In genomic region chr17:35519442-35519841, GRCh38 we compare ENCODE assay signal across 15 cellular contexts. TPM values are rescaled to one million over a fixed set of nuclear protein-coding genes. Genes with fewer than 3 reads are reported as not detected.
DNase-seq lines count a peak whose midpoint lies in the region; ATAC-seq and TF ChIP-seq lines count a peak whose summit lies in the region.
"Had no signal": no experiment of that assay in that cellular context is flagged by ENCODE, and none has a peak within 500 bp of the region (broad histone marks: within the 10 kb centered on the region; RNA-seq: fewer than 3 reads in every experiment).

No MANE protein-coding gene starts in this region.

- H3K9me3 ChIP-seq in mammary epithelial cell (replicated peaks; ENCODE audit: insufficient read depth, low read length) = peaks cover 2% of the 10 kb centered on the region
- H3K9me3 ChIP-seq: ovary had no signal

- no peak overlapping the region for H3K4me3 ChIP-seq in mammary epithelial cell (replicated peaks in 1 of 3; ENCODE audit: insufficient read depth in 1 of 3, low read depth in 2 of 3, low read length in 3 of 3)
- H3K4me3 ChIP-seq: ovary had no signal

- H3K4me1 Mint-ChIP-seq in activated naive CD4-positive, alpha-beta T cell treated with anti-CD3 and anti-CD28 coated beads, Interleukin-2, amount 50 U/mL, for 24 hours = peaks cover 99% of the 10 kb centered on the region
- H3K4me1 Mint-ChIP-seq in natural killer cell treated with Interleukin-12 subunit alpha and Interleukin-12 subunit beta and Interleukin-15 and Interleukin-18, amount 100 ng/mL, for 72 hours (ENCODE audit: low read depth in 2 of 2) = peaks cover 80 to 94% of the 10 kb centered on the region in 2 donors

- DNase-seq in activated naive CD4-positive, alpha-beta T cell treated with Interleukin-2 at 50 U/mL for 16 hours = no peak
- DNase-seq in LoVo (ENCODE audit: low spot score) (peak; percentile 58), mammary epithelial cell (peak; percentile 19), dedifferentiated amniotic fluid mesenchymal stem cell (ENCODE audit: extremely low spot score) (no peak)
- no peak for DNase-seq in natural killer cell treated with Interleukin-12 subunit alpha and Interleukin-12 subunit beta and Interleukin-15 and Interleukin-18, amount 100 ng/mL, for 72 hours (ENCODE audit: low spot score)
- DNase-seq: activated CD4-positive, alpha-beta T cell treated with anti-CD3 and anti-CD28 coated beads for 1 hour; aorta; foreskin fibroblast; ovary; SHP77; stimulated activated CD4-positive, alpha-beta T cell treated with anti-CD3 and anti-CD28 coated beads, Interleukin-2, amount 100 ng/mL, for 48 hours had no signal

- peaks cover 25% of the 10 kb centered on the region for H3K36me3 Mint-ChIP-seq in activated naive CD4-positive, alpha-beta T cell treated with anti-CD3 and anti-CD28 coated beads, Interleukin-2, amount 50 U/mL, for 24 hours
- peaks cover 28% of the 10 kb centered on the region for H3K36me3 Mint-ChIP-seq in natural killer cell treated with Interleukin-12 subunit alpha and Interleukin-12 subunit beta and Interleukin-15 and Interleukin-18, amount 100 ng/mL, for 72 hours

- H3K4me3 Mint-ChIP-seq in activated naive CD4-positive, alpha-beta T cell treated with anti-CD3 and anti-CD28 coated beads, Interleukin-2, amount 50 U/mL, for 24 hours = peak overlapping the region; percentile 36
- peak overlapping the region; percentile 84 for H3K4me3 Mint-ChIP-seq in natural killer cell treated with Interleukin-12 subunit alpha and Interleukin-12 subunit beta and Interleukin-15 and Interleukin-18, amount 100 ng/mL, for 72 hours

- H3K9ac ChIP-seq in mammary epithelial cell (ENCODE audit: insufficient read depth, low read length) = no peak overlapping the region

- H3K27me3 ChIP-seq in mammary epithelial cell (ENCODE audit: insufficient read depth, low read length) = no peaks in the 10 kb centered on the region
- H3K27me3 ChIP-seq: ovary had no signal

- TF ChIP-seq CTCF in mammary epithelial cell (conservative IDR thresholded peaks at IDR 0.05 in 1 of 2, IDR thresholded peaks at IDR 0.05 in 1 of 2; ENCODE audit: extremely low read depth in 1 of 2, insufficient read depth in 1 of 2, low read depth in 1 of 2, low read length in 2 of 2) = no peak

- H3K4me2 ChIP-seq in mammary epithelial cell (ENCODE audit: insufficient read depth, low read depth, low read length) = peak overlapping the region; percentile 19

- H4K20me1 ChIP-seq in mammary epithelial cell (ENCODE audit: insufficient read depth, low read length) = no peaks in the 10 kb centered on the region

- dilution Hi-C loops in mammary epithelial cell (cut with HindIII; ENCODE audit: low sequenced_read_pairs) = no loop called here

- H3K79me2 ChIP-seq in mammary epithelial cell (ENCODE audit: insufficient read depth, low read length) = no peaks in the 10 kb centered on the region

- intact Hi-C loops in mammary epithelial cell (cut with micrococcal nuclease) = no loop called here

- no peaks in the 10 kb centered on the region for H3K27me3 Mint-ChIP-seq in activated naive CD4-positive, alpha-beta T cell treated with anti-CD3 and anti-CD28 coated beads, Interleukin-2, amount 50 U/mL, for 24 hours
- H3K27me3 Mint-ChIP-seq in natural killer cell treated with Interleukin-12 subunit alpha and Interleukin-12 subunit beta and Interleukin-15 and Interleukin-18, amount 100 ng/mL, for 72 hours = no peaks in the 10 kb centered on the region

- in situ Hi-C loops in mammary epithelial cell (cut with MboI; ENCODE audit: low sequenced_read_pairs in 2 of 2) = no loop called here

- 36% methylated on average over 3 of the region's 3 CpGs for WGBS in mammary epithelial cell (ENCODE audit: low coverage, missing lambda C conversion rate)

- no TSS peak for BruUV-seq in mammary epithelial cell (replicated peaks; lab: Mats Ljungman, UMichigan)

- H3K36me3 ChIP-seq in mammary epithelial cell (ENCODE audit: insufficient read depth, low read length) = no peaks in the 10 kb centered on the region
- H3K36me3 ChIP-seq: ovary had no signal

- H3K4me1 ChIP-seq in mammary epithelial cell (ENCODE audit: insufficient read depth, low read length) = peaks cover 12% of the 10 kb centered on the region

- H3K9me3 Mint-ChIP-seq in activated naive CD4-positive, alpha-beta T cell treated with anti-CD3 and anti-CD28 coated beads, Interleukin-2, amount 50 U/mL, for 24 hours = no peaks in the 10 kb centered on the region
- no peaks in the 10 kb centered on the region for H3K9me3 Mint-ChIP-seq in natural killer cell treated with Interleukin-12 subunit alpha and Interleukin-12 subunit beta and Interleukin-15 and Interleukin-18, amount 100 ng/mL, for 72 hours

- no peak for ATAC-seq in natural killer cell treated with Interleukin-12 subunit alpha and Interleukin-12 subunit beta and Interleukin-15 and Interleukin-18, amount 100 ng/mL, for 72 hours
- no peak for ATAC-seq in GM18517 (IDR thresholded peaks at IDR 0.05; ENCODE audit: unreplicated experiment)

- H2AFZ ChIP-seq in mammary epithelial cell (ENCODE audit: low read depth, low read length) = no peak overlapping the region

- H3K27ac Mint-ChIP-seq in activated naive CD4-positive, alpha-beta T cell treated with anti-CD3 and anti-CD28 coated beads, Interleukin-2, amount 50 U/mL, for 24 hours = no peak overlapping the region
- peak overlapping the region; percentile 86 to 87 for H3K27ac Mint-ChIP-seq in natural killer cell treated with Interleukin-12 subunit alpha and Interleukin-12 subunit beta and Interleukin-15 and Interleukin-18, amount 100 ng/mL, for 72 hours

- CTCF ChIA-PET in mammary epithelial cell (lab: Charles Lee; ENCODE audit: low non-redundant PET) = no interaction called here

- H3K27ac ChIP-seq in mammary epithelial cell (ENCODE audit: insufficient read depth, low read depth, low read length) = no peak overlapping the region
- H3K27ac ChIP-seq: ovary had no signal

RNA-seq across cellular contexts. Expression of gene SLFN12L, which starts 18.0 kb away (rescaled TPM):
- total RNA-seq in mammary epithelial cell = under 1 TPM; 0.12 to 0.17 TPM
- polyA plus RNA-seq in mammary epithelial cell = 0.05 TPM
- not detected for polyA minus RNA-seq in mammary epithelial cell
- 10 to 100 TPM; 40.2 to 83.7 TPM for total RNA-seq in natural killer cell treated with Interleukin-12 subunit alpha and Interleukin-12 subunit beta and Interleukin-15 and Interleukin-18, amount 100 ng/mL, for 72 hours
- total RNA-seq: NCI-H460 had no signal

RNA-seq across cellular contexts. Expression of gene SLFN14, which starts 41.2 kb away (rescaled TPM):
- not detected for total RNA-seq in mammary epithelial cell
- polyA plus RNA-seq in mammary epithelial cell = not detected
- not detected for polyA minus RNA-seq in mammary epithelial cell
- total RNA-seq in natural killer cell treated with Interleukin-12 subunit alpha and Interleukin-12 subunit beta and Interleukin-15 and Interleukin-18, amount 100 ng/mL, for 72 hours = not detected
- total RNA-seq: M059J, NCI-H460, ovary had no signal
- polyA plus RNA-seq: aorta, ovary had no signal

RNA-seq across cellular contexts. Expression of gene PEX12, which starts 58.9 kb away (rescaled TPM):
- total RNA-seq in mammary epithelial cell = 1 to 10 TPM; 5.7 to 8.7 TPM
- 8.0 TPM for polyA plus RNA-seq in mammary epithelial cell
- polyA minus RNA-seq in mammary epithelial cell = 18.7 TPM
- 1 to 10 TPM; 3.5 to 4.5 TPM for total RNA-seq in natural killer cell treated with Interleukin-12 subunit alpha and Interleukin-12 subunit beta and Interleukin-15 and Interleukin-18, amount 100 ng/mL, for 72 hours

Comparison
In these comparisons a context has a peak if more than half of its experiments do, and no peak if none do; other contexts are left out.
1. DNase-seq: peak in LoVo (single experiment) and mammary epithelial cell (single experiment); none in activated naive CD4-positive, alpha-beta T cell treated with Interleukin-2 at 50 U/mL for 16 hours (single experiment), natural killer cell treated with Interleukin-12 subunit alpha and Interleukin-12 subunit beta and Interleukin-15 and Interleukin-18, amount 100 ng/mL, for 72 hours (single experiment) and dedifferentiated amniotic fluid mesenchymal stem cell (single experiment).
2. RNA of gene SLFN12L, which starts 18.0 kb away (total RNA-seq): 40.2 to 83.7 TPM in natural killer cell treated with Interleukin-12 subunit alpha and Interleukin-12 subunit beta and Interleukin-15 and Interleukin-18, amount 100 ng/mL, for 72 hours; 0.12 to 0.17 TPM in mammary epithelial cell; every median in the first group is over 10 times any median in the second.